2 cellular contexts compared by ENCODE assay signal in the genomic region with DNA sequence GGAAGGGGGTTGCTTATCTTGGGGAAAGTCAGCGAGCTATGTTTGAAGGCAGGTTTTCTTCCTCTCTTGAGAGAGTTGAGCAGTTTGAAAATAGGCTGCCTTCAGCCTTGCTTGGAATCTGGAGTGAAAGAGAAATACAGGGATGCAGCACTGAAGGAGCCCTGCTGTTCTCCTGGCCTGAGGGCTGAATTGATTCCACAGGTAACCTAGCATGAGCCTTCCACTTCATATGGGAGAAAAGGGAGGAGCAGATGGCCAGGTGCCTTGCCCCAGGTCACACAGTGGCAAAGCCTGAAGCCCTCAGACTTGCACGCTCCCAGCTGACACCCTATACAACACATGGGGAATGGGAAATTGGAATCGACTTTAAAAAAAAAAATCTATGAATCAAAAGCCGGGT.
TF ChIP-seq lines count a peak whose summit lies in the region.

No MANE protein-coding gene starts in this region.

TF ChIP-seq in IMR-90, 13 proteins besides CTCF, POLR2A, EP300 and RAD21:
- TF ChIP-seq, protein P1, sequence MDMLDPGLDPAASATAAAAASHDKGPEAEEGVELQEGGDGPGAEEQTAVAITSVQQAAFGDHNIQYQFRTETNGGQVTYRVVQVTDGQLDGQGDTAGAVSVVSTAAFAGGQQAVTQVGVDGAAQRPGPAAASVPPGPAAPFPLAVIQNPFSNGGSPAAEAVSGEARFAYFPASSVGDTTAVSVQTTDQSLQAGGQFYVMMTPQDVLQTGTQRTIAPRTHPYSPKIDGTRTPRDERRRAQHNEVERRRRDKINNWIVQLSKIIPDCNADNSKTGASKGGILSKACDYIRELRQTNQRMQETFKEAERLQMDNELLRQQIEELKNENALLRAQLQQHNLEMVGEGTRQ (IDR thresholded peaks at IDR 0.05; ENCODE audit: low read depth, low read length), result no peak
- TF ChIP-seq CEBPB (IDR thresholded peaks at IDR 0.05; ENCODE audit: low read depth, low read length) (no peak), FOS (IDR thresholded peaks at IDR 0.05; ENCODE audit: low read depth, low read length) (no peak), RCOR1 (IDR thresholded peaks at IDR 0.05; ENCODE audit: insufficient replicate concordance, low read length) (no peak), MAFK (IDR thresholded peaks at IDR 0.05; ENCODE audit: low read depth, low read length) (no peak), CHD1 (IDR thresholded peaks at IDR 0.05; ENCODE audit: low read depth, low read length) (no peak), SMC3 (IDR thresholded peaks at IDR 0.05; ENCODE audit: low read depth, low read length) (no peak), RFX5 (IDR thresholded peaks at IDR 0.05; ENCODE audit: low read depth, low read length) (no peak), MXI1 (IDR thresholded peaks at IDR 0.05; ENCODE audit: borderline replicate concordance, low read depth, low read length) (no peak)

TF ChIP-seq in neural cell, 6 proteins besides CTCF, POLR2A, EP300 and RAD21:
- TF ChIP-seq TAF1 (IDR thresholded peaks at IDR 0.05; ENCODE audit: low read depth) (no peak), EZH2 (IDR thresholded peaks at IDR 0.05; ENCODE audit: borderline replicate concordance, insufficient read depth, low read length, poor library complexity, severe bottlenecking) (no peak), SMC3 (conservative IDR thresholded peaks at IDR 0.05; ENCODE audit: poor library complexity) (no peak), POLR2AphosphoS5 (IDR thresholded peaks at IDR 0.05) (no peak), MXI1 (conservative IDR thresholded peaks at IDR 0.05; ENCODE audit: poor library complexity, severe bottlenecking) (no peak)
- TF ChIP-seq, protein P2, sequence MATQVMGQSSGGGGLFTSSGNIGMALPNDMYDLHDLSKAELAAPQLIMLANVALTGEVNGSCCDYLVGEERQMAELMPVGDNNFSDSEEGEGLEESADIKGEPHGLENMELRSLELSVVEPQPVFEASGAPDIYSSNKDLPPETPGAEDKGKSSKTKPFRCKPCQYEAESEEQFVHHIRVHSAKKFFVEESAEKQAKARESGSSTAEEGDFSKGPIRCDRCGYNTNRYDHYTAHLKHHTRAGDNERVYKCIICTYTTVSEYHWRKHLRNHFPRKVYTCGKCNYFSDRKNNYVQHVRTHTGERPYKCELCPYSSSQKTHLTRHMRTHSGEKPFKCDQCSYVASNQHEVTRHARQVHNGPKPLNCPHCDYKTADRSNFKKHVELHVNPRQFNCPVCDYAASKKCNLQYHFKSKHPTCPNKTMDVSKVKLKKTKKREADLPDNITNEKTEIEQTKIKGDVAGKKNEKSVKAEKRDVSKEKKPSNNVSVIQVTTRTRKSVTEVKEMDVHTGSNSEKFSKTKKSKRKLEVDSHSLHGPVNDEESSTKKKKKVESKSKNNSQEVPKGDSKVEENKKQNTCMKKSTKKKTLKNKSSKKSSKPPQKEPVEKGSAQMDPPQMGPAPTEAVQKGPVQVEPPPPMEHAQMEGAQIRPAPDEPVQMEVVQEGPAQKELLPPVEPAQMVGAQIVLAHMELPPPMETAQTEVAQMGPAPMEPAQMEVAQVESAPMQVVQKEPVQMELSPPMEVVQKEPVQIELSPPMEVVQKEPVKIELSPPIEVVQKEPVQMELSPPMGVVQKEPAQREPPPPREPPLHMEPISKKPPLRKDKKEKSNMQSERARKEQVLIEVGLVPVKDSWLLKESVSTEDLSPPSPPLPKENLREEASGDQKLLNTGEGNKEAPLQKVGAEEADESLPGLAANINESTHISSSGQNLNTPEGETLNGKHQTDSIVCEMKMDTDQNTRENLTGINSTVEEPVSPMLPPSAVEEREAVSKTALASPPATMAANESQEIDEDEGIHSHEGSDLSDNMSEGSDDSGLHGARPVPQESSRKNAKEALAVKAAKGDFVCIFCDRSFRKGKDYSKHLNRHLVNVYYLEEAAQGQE (IDR thresholded peaks at IDR 0.05; ENCODE audit: borderline replicate concordance), result peak; percentile 7
